8 cellular contexts compared by ENCODE assay signal in the genomic region with DNA sequence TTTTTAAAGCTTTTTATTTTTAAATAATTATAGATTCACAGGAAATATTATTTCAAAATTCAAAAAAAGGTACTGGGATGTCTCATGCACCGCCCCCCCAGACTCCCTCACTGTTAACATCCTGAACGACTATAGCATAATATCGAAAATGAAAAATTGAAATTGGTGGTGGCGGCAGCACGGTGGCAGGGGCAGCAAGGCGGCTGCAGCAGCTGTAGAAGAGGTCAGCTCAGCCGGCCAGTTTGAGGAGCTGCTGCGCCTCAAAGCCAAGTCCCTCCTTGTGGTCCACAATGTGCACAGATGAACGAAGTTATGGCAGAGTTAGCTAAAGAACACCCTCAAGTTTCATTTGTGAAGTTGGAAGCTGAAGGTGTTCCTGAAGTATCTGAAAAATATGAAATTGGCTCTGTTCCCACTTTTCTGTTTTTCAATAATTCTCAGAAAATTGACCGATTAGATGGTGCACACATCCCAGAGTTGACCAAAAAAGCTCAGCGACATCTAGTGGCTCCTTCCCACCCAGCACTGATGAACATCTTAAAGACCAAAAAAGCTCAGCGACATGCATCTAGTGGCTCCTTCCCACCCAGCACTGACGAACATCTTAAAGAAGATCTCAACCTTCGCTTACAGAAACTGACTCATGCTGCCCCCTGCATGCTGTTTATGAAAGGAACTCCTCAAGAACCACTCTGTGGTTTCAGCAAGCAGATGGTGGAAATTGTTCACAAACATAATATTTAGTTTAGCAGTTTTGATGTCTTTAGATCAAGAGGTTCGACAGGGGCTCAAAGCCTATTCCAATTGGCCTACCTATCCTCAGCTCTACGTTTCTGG.
DNase-seq lines count a peak whose midpoint lies in the region; ATAC-seq and TF ChIP-seq lines count a peak whose summit lies in the region.

No MANE protein-coding gene starts in this region.

- H3K27ac ChIP-seq in naive thymus-derived CD4-positive, alpha-beta T cell (ENCODE audit: low read depth, low read length): no peak overlapping the region
- H3K27ac ChIP-seq in substantia nigra (ENCODE audit: low read depth, low read length, poor library complexity, severe bottlenecking): no peak overlapping the region

- peaks cover 16% of the 10 kb centered on the region for H3K27me3 Mint-ChIP-seq in activated CD4-positive, alpha-beta memory T cell treated with anti-CD3 and anti-CD28 coated beads, Interleukin-2, amount 10 ng/mL, durations not matched to agents 7 days and 5 days
- H3K27me3 Mint-ChIP-seq in naive thymus-derived CD4-positive, alpha-beta T cell: peaks cover 0 to 30% (median 0%) of the 10 kb centered on the region in 5 donors

- peak; percentile 28 for DNase-seq in 8988T
- DNase-seq in GM13977 (ENCODE audit: low spot score): peak; percentile 37
- DNase-seq in NCI-H524 (lab: John Stamatoyannopoulos, UW): peak; percentile 54 to 85
- DNase-seq in activated CD4-positive, alpha-beta memory T cell treated with anti-CD3 and anti-CD28 coated beads, Interleukin-2, amount 10 ng/mL, durations not matched to agents 7 days and 5 days: peak; percentile 52
- DNase-seq in epidermal melanocyte (ENCODE audit: insufficient read length, low spot score): peak; percentile 30
- peak in 8 of 9 donors; percentile 23 to 69 (median 52) for DNase-seq in naive thymus-derived CD4-positive, alpha-beta T cell
- DNase-seq in substantia nigra (lab: John Stamatoyannopoulos, UW): peak in 25 of 49 donors; percentile 1 to 41 (median 9)

- peak; percentile 62 for TF ChIP-seq CTCF in GM13977 (IDR thresholded peaks at IDR 0.05; ENCODE audit: extremely low read depth, insufficient read depth, missing control alignments)

- peaks cover 3% of the 10 kb centered on the region for H3K9me3 Mint-ChIP-seq in activated CD4-positive, alpha-beta memory T cell treated with anti-CD3 and anti-CD28 coated beads, Interleukin-2, amount 10 ng/mL, durations not matched to agents 7 days and 5 days
- H3K9me3 Mint-ChIP-seq in naive thymus-derived CD4-positive, alpha-beta T cell: peaks cover 0 to 5% (median 0%) of the 10 kb centered on the region in 11 donors

- H3K36me3 Mint-ChIP-seq in activated CD4-positive, alpha-beta memory T cell treated with anti-CD3 and anti-CD28 coated beads, Interleukin-2, amount 10 ng/mL, durations not matched to agents 7 days and 5 days (ENCODE audit: low read depth): peaks cover 3% of the 10 kb centered on the region
- H3K36me3 Mint-ChIP-seq in naive thymus-derived CD4-positive, alpha-beta T cell: peaks cover 3 to 9% (median 6%) of the 10 kb centered on the region in 5 donors

- no peaks in the 10 kb centered on the region for H3K36me3 ChIP-seq in naive thymus-derived CD4-positive, alpha-beta T cell (ENCODE audit: control insufficient read depth in 2 of 3, insufficient read depth in 3 of 3, low read length in 3 of 3)

- no peaks in the 10 kb centered on the region for H3K9me3 ChIP-seq in naive thymus-derived CD4-positive, alpha-beta T cell (ENCODE audit: control insufficient read depth in 2 of 3, low read length in 3 of 3)

- no peak overlapping the region for H3K4me3 ChIP-seq in naive thymus-derived CD4-positive, alpha-beta T cell (ENCODE audit: low read length)

- CTCF ChIA-PET in activated CD4-positive, alpha-beta memory T cell treated with anti-CD3 and anti-CD28 coated beads, Interleukin-2, amount 10 ng/mL, durations not matched to agents 7 days and 5 days (lab: Charles Lee): interaction anchor here (0.7 to 5.7 kb wide), 46 partner anchors 9 to 698 kb away, joined by 3 to 85 read pairs (median 4); a partner anchor contains a TSS
- CTCF ChIA-PET in naive thymus-derived CD4-positive, alpha-beta T cell (lab: Charles Lee): interaction anchor here (0.7 to 2.5 kb wide), 21 partner anchors 8 to 697 kb away, joined by 3 to 17 read pairs (median 4); a partner anchor contains a TSS

- in situ Hi-C loops in GM13977 (cut with MboI; ENCODE audit: low pct_unique_long_range_greater_than_20kb, low sequenced_read_pairs, unreplicated experiment): no loop called here

- H3K4me3 Mint-ChIP-seq in activated CD4-positive, alpha-beta memory T cell treated with anti-CD3 and anti-CD28 coated beads, Interleukin-2, amount 10 ng/mL, durations not matched to agents 7 days and 5 days: no peak overlapping the region
- no peak overlapping the region for H3K4me3 Mint-ChIP-seq in naive thymus-derived CD4-positive, alpha-beta T cell

- H3K4me1 Mint-ChIP-seq in activated CD4-positive, alpha-beta memory T cell treated with anti-CD3 and anti-CD28 coated beads, Interleukin-2, amount 10 ng/mL, durations not matched to agents 7 days and 5 days: peaks cover 8% of the 10 kb centered on the region
- peaks cover 6 to 13% (median 10%) of the 10 kb centered on the region in 7 donors for H3K4me1 Mint-ChIP-seq in naive thymus-derived CD4-positive, alpha-beta T cell

- no peak overlapping the region for H3K27ac Mint-ChIP-seq in activated CD4-positive, alpha-beta memory T cell treated with anti-CD3 and anti-CD28 coated beads, Interleukin-2, amount 10 ng/mL, durations not matched to agents 7 days and 5 days
- peak overlapping the region in 3 of 9 donors; percentile 5 to 66 (median 5) for H3K27ac Mint-ChIP-seq in naive thymus-derived CD4-positive, alpha-beta T cell

- intact Hi-C loops in naive thymus-derived CD4-positive, alpha-beta T cell (cut with micrococcal nuclease): loop anchor here (1.0 to 5.0 kb wide), 5 partner anchors 13 to 701 kb away; a partner anchor contains a TSS

- ATAC-seq in HG02840 (IDR thresholded peaks at IDR 0.05; ENCODE audit: low FRiP score, unreplicated experiment): peak; percentile 74
- peak; percentile 98 for ATAC-seq in naive thymus-derived CD4-positive, alpha-beta T cell

- no peaks in the 10 kb centered on the region for H3K27me3 ChIP-seq in naive thymus-derived CD4-positive, alpha-beta T cell (ENCODE audit: control insufficient read depth in 2 of 2, insufficient read depth in 2 of 2, low read length in 2 of 2)

- no peaks in the 10 kb centered on the region for H3K4me1 ChIP-seq in naive thymus-derived CD4-positive, alpha-beta T cell (ENCODE audit: control insufficient read depth in 2 of 2, insufficient read depth in 2 of 2, low read length in 2 of 2)

- POLR2A ChIA-PET in activated CD4-positive, alpha-beta memory T cell treated with anti-CD3 and anti-CD28 coated beads, Interleukin-2, amount 10 ng/mL, durations not matched to agents 7 days and 5 days (lab: Charles Lee): interaction anchor here (1.1 kb wide), 2 partner anchors 30 to 130 kb away, joined by 3 read pairs; no protein-coding TSS in a partner anchor
- POLR2A ChIA-PET in naive thymus-derived CD4-positive, alpha-beta T cell (lab: Charles Lee): interaction anchor here (1.1 kb wide), 1 partner anchor 523 kb away, joined by 3 read pairs; no protein-coding TSS in a partner anchor

Comparison
In these comparisons a context has a peak if more than half of its experiments do, and no peak if none do; other contexts are left out.
1. DNase-seq: peak in every context shown above with its lines; median percentile 70 in NCI-H524; 52 in activated CD4-positive, alpha-beta memory T cell treated with anti-CD3 and anti-CD28 coated beads, Interleukin-2, amount 10 ng/mL, durations not matched to agents 7 days and 5 days; 52 in naive thymus-derived CD4-positive, alpha-beta T cell; 37 in GM13977; 30 in epidermal melanocyte; 28 in 8988T; 9 in substantia nigra.